Comparison of ENCODE assay signal across 22 cellular contexts in the genomic region with DNA sequence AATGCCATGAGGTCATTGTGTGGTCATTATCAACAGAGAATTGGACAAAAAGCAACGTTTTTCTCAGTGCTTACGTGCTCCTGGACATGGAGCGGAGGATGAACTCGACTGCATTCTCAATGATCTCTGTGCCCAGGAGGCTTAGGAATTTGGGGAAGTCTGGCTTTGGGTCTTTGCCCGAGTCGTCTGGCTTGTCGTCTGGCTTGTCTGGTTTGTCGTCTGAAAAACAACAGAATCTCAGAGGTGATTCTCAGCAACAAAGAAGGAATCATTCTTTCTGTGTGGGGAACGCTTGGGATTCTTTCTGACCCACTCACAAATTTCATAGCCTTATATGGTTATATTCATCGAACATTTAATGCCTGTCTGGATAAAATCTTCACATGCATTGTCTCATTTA. TPM values are rescaled to one million over a fixed set of nuclear protein-coding genes. Genes with fewer than 3 reads are reported as not detected.
DNase-seq lines count a peak whose midpoint lies in the region; ATAC-seq, FAIRE-seq and TF ChIP-seq lines count a peak whose summit lies in the region.
"Had no signal": no experiment of that assay in that cellular context is flagged by ENCODE, and none has a peak within 500 bp of the region (broad histone marks: within the 10 kb centered on the region; RNA-seq: fewer than 3 reads in every experiment).

No MANE protein-coding gene starts in this region.

- H3K79me1 ChIP-seq in H1 (ENCODE audit: low read depth, low read length) (no peaks in the 10 kb centered on the region), trophoblast cell (ENCODE audit: low read length) (peaks cover 18% of the 10 kb centered on the region)

- H3K56ac ChIP-seq in H1 (replicated peaks; ENCODE audit: insufficient read length, low read depth, low read length), result no peak overlapping the region

- H2AFZ ChIP-seq in H1 (ENCODE audit: low read length) (peak overlapping the region; percentile 82; the same call in 1 of the 2 replicates), trophoblast cell (ENCODE audit: insufficient read depth, low read length, poor library complexity) (no peak overlapping the region)

- H3K4me1 ChIP-seq in H1 (replicated peaks in 1 of 4; ENCODE audit: control insufficient read depth in 3 of 4, insufficient read depth in 4 of 4, low read length in 3 of 4), result no peaks in the 10 kb centered on the region
- peaks cover 8 to 13% of the 10 kb centered on the region in 2 experiments for H3K4me1 ChIP-seq in trophoblast cell (ENCODE audit: control insufficient read depth in 1 of 2, insufficient read depth in 2 of 2, low read length in 2 of 2)
- H3K4me1 ChIP-seq: gastroesophageal sphincter, HAP-1 had no signal

- no peak overlapping the region for H3K4ac ChIP-seq in H1 (replicated peaks; ENCODE audit: insufficient read length, low read depth, low read length)
- H3K4ac ChIP-seq in trophoblast cell (ENCODE audit: low read depth, low read length), result no peak overlapping the region

- H3K9me3 ChIP-seq in H1 (ENCODE audit: insufficient read depth in 2 of 2, low read depth in 1 of 2, low read length in 1 of 2) (no peaks in the 10 kb centered on the region), trophoblast cell (ENCODE audit: insufficient read depth, low read depth, low read length) (no peaks in the 10 kb centered on the region)
- H3K9me3 ChIP-seq: Caco-2, gastroesophageal sphincter, HAP-1 had no signal

- H2BK5ac ChIP-seq in H1 (ENCODE audit: low read depth, low read length) (no peak overlapping the region), trophoblast cell (ENCODE audit: low read depth, low read length, poor library complexity) (no peak overlapping the region)

- DNase-seq in Ammon's horn (ENCODE audit: low spot score) (peak; percentile 7), RPMI7951 (ENCODE audit: low read depth) (peak; percentile 45), H1 (ENCODE audit: low read depth in 1 of 2, low spot score in 2 of 2) (no peak), trophoblast cell (peak; percentile 91 to 98), DMS79 treated with DMSO at 0.1 percent for 48 hours (lab: John Stamatoyannopoulos, UW) (no peak), NCI-H2196 treated with DMSO at 0.1 percent for 48 hours (lab: John Stamatoyannopoulos, UW; ENCODE audit: unreplicated experiment) (no peak)
- DNase-seq: activated CD4-positive, alpha-beta T cell treated with anti-CD3 and anti-CD28 coated beads, Interleukin-2, amount 10 ng/mL, durations not matched to agents 7 days and 5 days; Caco-2; cerebellar nuclear complex; NCI-H1694 treated with DMSO at 0.1 percent for 48 hours; NCI-H446 treated with DMSO at 0.1 percent for 48 hours; SHP77 treated with DMSO at 0.1 percent for 48 hours; stimulated activated naive CD8-positive, alpha-beta T cell treated with anti-CD3 and anti-CD28 coated beads, Interleukin-15, Interleukin-2, amounts not matched to agents 100 U/mL and 50 U/mL, for 24 hours; T1000 had no signal

- H3K27ac ChIP-seq in H1 (ENCODE audit: low read depth, low read length) (no peak overlapping the region), trophoblast cell (ENCODE audit: low read depth, low read length) (peak overlapping the region; percentile 98)
- H3K27ac ChIP-seq: gastroesophageal sphincter had no signal

- no peak for TF ChIP-seq CTCF in H1 (IDR thresholded peaks at IDR 0.05; ENCODE audit: control extremely low read depth in 1 of 3, insufficient read depth in 1 of 3, low read depth in 1 of 3, low read length in 3 of 3)

- 84% methylated on average over 10 of the region's 10 CpGs; no CpG with 5 or more reads in 1 of the 2 experiments for WGBS in H1 (ENCODE audit: extremely low coverage in 1 of 2, insufficient coverage in 1 of 2, insufficient read length in 1 of 2, insufficient replicate concordance in 2 of 2, low coverage in 1 of 2, low lambda C conversion rate in 2 of 2, missing lambda C conversion rate in 1 of 2), 2 experiments
- WGBS in trophoblast cell (ENCODE audit: extremely low coverage, insufficient coverage, insufficient read length), result no CpG with 5 or more reads among the region's 10 CpGs

- H4K91ac ChIP-seq in H1 (replicated peaks; ENCODE audit: insufficient read length, low read length), result no peak overlapping the region
- no peak overlapping the region for H4K91ac ChIP-seq in trophoblast cell (ENCODE audit: low read depth, low read length)

- TF ChIP-seq POLR2A in H1 (IDR thresholded peaks at IDR 0.05; ENCODE audit: control extremely low read depth in 1 of 2, low read depth in 2 of 2, low read length in 2 of 2), result no peak

- no peak overlapping the region for H4K5ac ChIP-seq in H1 (ENCODE audit: insufficient read length, low read depth, low read length)

- H2BK20ac ChIP-seq in H1 (ENCODE audit: low read length), result no peak overlapping the region

- TF ChIP-seq EP300 in H1 (IDR thresholded peaks at IDR 0.05; ENCODE audit: borderline replicate concordance in 1 of 2, low read depth in 2 of 2, low read length in 2 of 2), result no peak

- no peak overlapping the region for H3K14ac ChIP-seq in H1 (ENCODE audit: insufficient read length)
- H3K14ac ChIP-seq in trophoblast cell (ENCODE audit: low read length), result no peak overlapping the region

- FAIRE-seq in H1 (lab: Jason Lieb, UNC), result peak; percentile 13

- H3K4me2 ChIP-seq in H1 (ENCODE audit: insufficient read depth in 1 of 2, low read depth in 2 of 2, low read length in 2 of 2) (no peak overlapping the region), trophoblast cell (ENCODE audit: low read length) (no peak overlapping the region)

- H4K8ac ChIP-seq in H1 (ENCODE audit: extremely low read depth, insufficient read depth, low read length) (no peak overlapping the region), trophoblast cell (ENCODE audit: low read depth, low read length) (no peak overlapping the region)

- CTCF ChIA-PET in H1 (lab: Charles Lee; ENCODE audit: partially characterized antibody), result interaction anchor here (0.6 to 1.5 kb wide), 3 partner anchors 9 to 15 kb away, joined by 3 to 4 read pairs (median 3); no protein-coding TSS in a partner anchor

- H3K79me2 ChIP-seq in H1 (ENCODE audit: control insufficient read depth in 1 of 2, insufficient read depth in 2 of 2, low read length in 2 of 2), result no peaks in the 10 kb centered on the region
- no peaks in the 10 kb centered on the region for H3K79me2 ChIP-seq in trophoblast cell (ENCODE audit: control insufficient read depth, insufficient read depth, low read length, poor library complexity)

- POLR2A ChIA-PET in H1 (lab: Charles Lee; ENCODE audit: partially characterized antibody), result interaction anchor here (0.7 to 1.7 kb wide), 3 partner anchors 27 to 59 kb away, joined by 3 to 5 read pairs (median 3); no protein-coding TSS in a partner anchor

- TF ChIP-seq RAD21 in H1 (IDR thresholded peaks at IDR 0.05 in 1 of 2, conservative IDR thresholded peaks at IDR 0.05 in 1 of 2; ENCODE audit: low read depth in 2 of 2, low read length in 2 of 2), result no peak

- no peak for ATAC-seq in HG03378 (IDR thresholded peaks at IDR 0.05; ENCODE audit: unreplicated experiment)
- ATAC-seq in GM19328 (IDR thresholded peaks at IDR 0.05; ENCODE audit: unreplicated experiment), result no peak
- ATAC-seq: activated naive CD4-positive, alpha-beta T cell treated with anti-CD3 and anti-CD28 coated beads, Interleukin-2, amount 50 U/mL, for 72 hours; gastroesophageal sphincter; natural killer cell treated with Interleukin-12 subunit alpha and Interleukin-12 subunit beta and Interleukin-15 and Interleukin-18, amount 100 ng/mL, for 72 hours; stimulated activated naive CD8-positive, alpha-beta T cell treated with anti-CD3 and anti-CD28 coated beads, Interleukin-15, Interleukin-2, amounts not matched to agents 100 U/mL and 50 U/mL, for 24 hours had no signal

- no peak overlapping the region for H2AK5ac ChIP-seq in H1 (ENCODE audit: low read depth, low read length)
- no peak overlapping the region for H2AK5ac ChIP-seq in trophoblast cell (ENCODE audit: low read length)

- H4K20me1 ChIP-seq in H1 (replicated peaks in 1 of 2; ENCODE audit: control insufficient read depth in 1 of 2, insufficient read depth in 2 of 2, low read length in 2 of 2), result no peaks in the 10 kb centered on the region

- H2BK120ac ChIP-seq in H1 (replicated peaks; ENCODE audit: low read depth, low read length) (no peak overlapping the region), trophoblast cell (ENCODE audit: insufficient read depth, low read length, poor library complexity) (peak overlapping the region; percentile 24)

- H3K23me2 ChIP-seq in H1 (ENCODE audit: low read depth, low read length), result no peaks in the 10 kb centered on the region

- no peak overlapping the region for H3K23ac ChIP-seq in H1 (ENCODE audit: insufficient read length)
- H3K23ac ChIP-seq in trophoblast cell (ENCODE audit: low read length), result no peak overlapping the region

- no peak overlapping the region for H4K12ac ChIP-seq in trophoblast cell (ENCODE audit: low read depth, low read length)

- H3K36me3 ChIP-seq in H1 (ENCODE audit: control insufficient read depth in 2 of 4, insufficient read depth in 4 of 4, low read length in 3 of 4) (no peaks in the 10 kb centered on the region), trophoblast cell (ENCODE audit: control insufficient read depth in 1 of 2, insufficient read depth in 2 of 2, low read length in 2 of 2) (peaks cover 0 to 3% of the 10 kb centered on the region in 2 experiments)
- H3K36me3 ChIP-seq: gastroesophageal sphincter, HAP-1 had no signal

- H3K4me3 ChIP-seq in H1 (ENCODE audit: extremely low read depth in 1 of 4, insufficient read depth in 2 of 4, low read depth in 3 of 4, low read length in 4 of 4) (no peak overlapping the region), trophoblast cell (ENCODE audit: low read depth, low read length) (no peak overlapping the region)
- H3K4me3 ChIP-seq: gastroesophageal sphincter, HAP-1 had no signal

- no peaks in the 10 kb centered on the region for H3K27me3 ChIP-seq in H1 (replicated peaks in 1 of 4; ENCODE audit: control insufficient read depth in 3 of 4, extremely low read depth in 1 of 4, insufficient read depth in 3 of 4, low read length in 3 of 4)
- no peaks in the 10 kb centered on the region for H3K27me3 ChIP-seq in trophoblast cell (ENCODE audit: insufficient read depth, low read length)
- H3K27me3 ChIP-seq: gastroesophageal sphincter had no signal

- H3K18ac ChIP-seq in H1 (ENCODE audit: extremely low read depth, low read length) (no peak overlapping the region), trophoblast cell (ENCODE audit: low read length) (no peak overlapping the region)

- no peak overlapping the region for H2BK15ac ChIP-seq in H1 (ENCODE audit: low read length)

- H3K9ac ChIP-seq in H1 (replicated peaks in 1 of 4; ENCODE audit: extremely low read depth in 1 of 4, low read depth in 3 of 4, low read length in 3 of 4), result no peak overlapping the region
- no peak overlapping the region for H3K9ac ChIP-seq in trophoblast cell (ENCODE audit: low read length)

- no peak overlapping the region for H2BK12ac ChIP-seq in H1 (ENCODE audit: low read depth, low read length)
- H2BK12ac ChIP-seq in trophoblast cell (ENCODE audit: low read length), result no peak overlapping the region

RNA-seq across cellular contexts. Expression of a gene that starts 4.8 kb away (rescaled TPM):
- 0.36 and 1.5 TPM in 2 replicates for total RNA-seq in RPMI7951 (2014; rRNA removed; shearing (Covaris generic))
- total RNA-seq in H1 (2021; fragmentation: NEBNext Ultra II Directional; extraction: Animal tissue kit (Norgen Biotek cat#: 25700)), result not detected in 2 replicates
- not detected in 2 replicates for polyA plus RNA-seq in H1 (2011; rRNA removed)
- not detected for polyA plus RNA-seq in H1 (2011; cell fraction: cytosol; rRNA removed)
- polyA plus RNA-seq in H1 (2011; cell fraction: nucleus; rRNA removed), result not detected
- 0.60 to 2.5 TPM (median 0.88 TPM) in 4 replicates for polyA plus RNA-seq in H1 (2012, experiment 1 of 2)
- not detected for polyA plus RNA-seq in H1 (2012, experiment 2 of 2)
- polyA plus RNA-seq in H1 (2013, experiment 1 of 2), result not detected
- polyA plus RNA-seq in H1 (2013, experiment 2 of 2), result not detected
- polyA minus RNA-seq in H1 (2011; rRNA and poly(A)+ RNA removed), result not detected in 2 replicates
- not detected for polyA minus RNA-seq in H1 (2011; cell fraction: cytosol; rRNA and poly(A)+ RNA removed)
- not detected for polyA minus RNA-seq in H1 (2011; cell fraction: nucleus; rRNA and poly(A)+ RNA removed)
- polyA plus RNA-seq in trophoblast cell (2013), result 145 and 154 TPM in 2 replicates
- total RNA-seq: activated CD4-positive, alpha-beta T cell treated with anti-CD3 and anti-CD28 coated beads, Interleukin-2, amount 10 ng/mL, durations not matched to agents 7 days and 5 days; activated naive CD4-positive, alpha-beta T cell treated with anti-CD3 and anti-CD28 coated beads, Interleukin-2, amount 50 U/mL, for 72 hours; Caco-2; gastroesophageal sphincter; natural killer cell treated with Interleukin-12 subunit alpha and Interleukin-12 subunit beta and Interleukin-15 and Interleukin-18, amount 100 ng/mL, for 72 hours; pulmonary artery endothelial cell had no signal

RNA-seq across cellular contexts. Expression of a gene that starts 23.0 kb away (rescaled TPM):
- not detected in 2 replicates for total RNA-seq in RPMI7951 (2014; rRNA removed; shearing (Covaris generic))
- 63.6 and 74.3 TPM in 2 replicates for total RNA-seq in H1 (2021; fragmentation: NEBNext Ultra II Directional; extraction: Animal tissue kit (Norgen Biotek cat#: 25700))
- 36.7 and 47.1 TPM in 2 replicates for polyA plus RNA-seq in H1 (2011; rRNA removed)
- 56.0 TPM for polyA plus RNA-seq in H1 (2011; cell fraction: cytosol; rRNA removed)
- 22.8 TPM for polyA plus RNA-seq in H1 (2011; cell fraction: nucleus; rRNA removed)
- polyA plus RNA-seq in H1 (2012, experiment 1 of 2), result 75.7 to 101 TPM (median 95.3 TPM) in 4 replicates
- 37.2 TPM for polyA plus RNA-seq in H1 (2012, experiment 2 of 2)
- 86.6 TPM for polyA plus RNA-seq in H1 (2013, experiment 1 of 2)
- polyA plus RNA-seq in H1 (2013, experiment 2 of 2), result 94.7 TPM
- polyA minus RNA-seq in H1 (2011; rRNA and poly(A)+ RNA removed), result 6.8 and 8.4 TPM in 2 replicates
- polyA minus RNA-seq in H1 (2011; cell fraction: cytosol; rRNA and poly(A)+ RNA removed), result 9.7 TPM
- polyA minus RNA-seq in H1 (2011; cell fraction: nucleus; rRNA and poly(A)+ RNA removed), result 18.5 TPM
- polyA plus RNA-seq in trophoblast cell (2013), result 12.0 and 15.1 TPM in 2 replicates
- total RNA-seq: activated CD4-positive, alpha-beta T cell treated with anti-CD3 and anti-CD28 coated beads, Interleukin-2, amount 10 ng/mL, durations not matched to agents 7 days and 5 days; activated naive CD4-positive, alpha-beta T cell treated with anti-CD3 and anti-CD28 coated beads, Interleukin-2, amount 50 U/mL, for 72 hours; Caco-2; gastroesophageal sphincter; lower leg skin; natural killer cell treated with Interleukin-12 subunit alpha and Interleukin-12 subunit beta and Interleukin-15 and Interleukin-18, amount 100 ng/mL, for 72 hours; pulmonary artery endothelial cell had no signal

Comparison
In these comparisons a context has a peak if more than half of its experiments do, and no peak if none do; other contexts are left out.
1. DNase-seq: peak in Ammon's horn (single experiment), RPMI7951 (single experiment) and trophoblast cell (2 of 2); none in H1 (0 of 2), DMS79 treated with DMSO at 0.1 percent for 48 hours (single experiment) and NCI-H2196 treated with DMSO at 0.1 percent for 48 hours (single experiment).
2. RNA of a gene that starts 23.0 kb away (total RNA-seq): 63.6 to 74.3 TPM in H1; not detected in RPMI7951; every median in the first group is over 10 times any median in the second.